Comparison of ENCODE assay signal across 17 cellular contexts in genomic region chr1:10973956-10974881, GRCh38. TPM values are rescaled to one million over a fixed set of nuclear protein-coding genes. Genes with fewer than 3 reads are reported as not detected.
DNase-seq lines count a peak whose midpoint lies in the region; ATAC-seq and TF ChIP-seq lines count a peak whose summit lies in the region.
"Had no signal": no experiment of that assay in that cellular context is flagged by ENCODE, and none has a peak within 500 bp of the region (broad histone marks: within the 10 kb centered on the region; RNA-seq: fewer than 3 reads in every experiment).

No MANE protein-coding gene starts in this region.

- no peak overlapping the region for H3K4me3 Mint-ChIP-seq in MCF 10A (ENCODE audit: unreplicated experiment)
- H3K4me3 Mint-ChIP-seq in neural progenitor cell, result peak overlapping the region; percentile 33
- no peak overlapping the region for H3K4me3 Mint-ChIP-seq in activated T-helper 2 cell treated with anti-CD3 and anti-CD28 coated beads, Interferon-gamma antibody, Interleukin-2, Interleukin-4, amounts not matched to agents 10 μg/mL and 5 μg/mL and 100 μg/mL, durations not matched to agents 14 hours and 24 hours and 36 hours (ENCODE audit: low read depth)
- H3K4me3 Mint-ChIP-seq: CD4-positive, CD25-positive, alpha-beta regulatory T cell had no signal

- intact Hi-C loops in breast epithelium (cut with DNase I; ENCODE audit: low total_unique reads), result no loop called here
- intact Hi-C loops in MCF 10A (cut with micrococcal nuclease), result no loop called here
- intact Hi-C loops in upper lobe of right lung (cut with DNase I), result no loop called here
- intact Hi-C loops in activated T-helper 2 cell treated with anti-CD3 and anti-CD28 coated beads, Interferon-gamma antibody, Interleukin-2, Interleukin-4, amounts not matched to agents 10 μg/mL and 5 μg/mL and 100 μg/mL, durations not matched to agents 14 hours and 24 hours and 36 hours (cut with micrococcal nuclease), result no loop called here

- peaks cover 0 to 4% of the 10 kb centered on the region in 2 donors for H3K4me1 ChIP-seq in breast epithelium
- H3K4me1 ChIP-seq in SJCRH30, result peaks cover 25% of the 10 kb centered on the region
- H3K4me1 ChIP-seq in neural progenitor cell, result peaks cover 32% of the 10 kb centered on the region
- H3K4me1 ChIP-seq in upper lobe of right lung, result no peaks in the 10 kb centered on the region

- H3K9me3 ChIP-seq in breast epithelium, result no peaks in the 10 kb centered on the region
- no peaks in the 10 kb centered on the region for H3K9me3 ChIP-seq in SJCRH30 (replicated peaks)
- no peaks in the 10 kb centered on the region for H3K9me3 ChIP-seq in neural progenitor cell (ENCODE audit: low read depth)
- no peaks in the 10 kb centered on the region for H3K9me3 ChIP-seq in upper lobe of right lung

- peak overlapping the region; percentile 48 to 67 for H3K27ac ChIP-seq in breast epithelium
- H3K27ac ChIP-seq in SJCRH30, result peak overlapping the region; percentile 47
- H3K27ac ChIP-seq in neural progenitor cell, result no peak overlapping the region
- H3K27ac ChIP-seq in upper lobe of right lung, result no peak overlapping the region
- H3K27ac ChIP-seq: 22Rv1 had no signal

- H3K79me2 ChIP-seq in neural progenitor cell (ENCODE audit: low read depth), result no peaks in the 10 kb centered on the region

- H3K27ac Mint-ChIP-seq in MCF 10A (ENCODE audit: low read depth, unreplicated experiment), result no peak overlapping the region
- H3K27ac Mint-ChIP-seq in neural progenitor cell, result no peak overlapping the region
- no peak overlapping the region for H3K27ac Mint-ChIP-seq in activated T-helper 2 cell treated with anti-CD3 and anti-CD28 coated beads, Interferon-gamma antibody, Interleukin-2, Interleukin-4, amounts not matched to agents 10 μg/mL and 5 μg/mL and 100 μg/mL, durations not matched to agents 14 hours and 24 hours and 36 hours

- peak; percentile 8 for ATAC-seq in upper lobe of right lung

- peak overlapping the region; percentile 40 for H3K4me2 ChIP-seq in neural progenitor cell

- no peaks in the 10 kb centered on the region for H3K9me3 Mint-ChIP-seq in MCF 10A (ENCODE audit: unreplicated experiment)
- no peaks in the 10 kb centered on the region for H3K9me3 Mint-ChIP-seq in neural progenitor cell
- no peaks in the 10 kb centered on the region for H3K9me3 Mint-ChIP-seq in activated T-helper 2 cell treated with anti-CD3 and anti-CD28 coated beads, Interferon-gamma antibody, Interleukin-2, Interleukin-4, amounts not matched to agents 10 μg/mL and 5 μg/mL and 100 μg/mL, durations not matched to agents 14 hours and 24 hours and 36 hours

- no peak overlapping the region for H3K9ac ChIP-seq in neural progenitor cell

- peak overlapping the region; percentile 91 for H2AFZ ChIP-seq in neural progenitor cell (replicated peaks)

- TF ChIP-seq POLR2A in breast epithelium (IDR thresholded peaks at IDR 0.05), result no peak

- POLR2A ChIA-PET in MCF 10A (lab: Yijun Ruan, JAX), result interaction anchor here (0.7 to 1.0 kb wide), 2 partner anchors 38 to 41 kb away, joined by 3 read pairs; partner anchors contain the start of gene TARDBP

- no peaks in the 10 kb centered on the region for H4K20me1 ChIP-seq in neural progenitor cell (ENCODE audit: low read depth)

- CTCF ChIA-PET in MCF 10A (lab: Yijun Ruan, JAX), result interaction anchor here (0.6 to 0.8 kb wide), 4 partner anchors 10 to 1769 kb away, joined by 3 to 6 read pairs (median 4); no protein-coding TSS in a partner anchor

- DNase-seq in breast epithelium (ENCODE audit: low spot score in 2 of 2) (peak in 1 of 2 donors; percentile 59), MCF 10A (ENCODE audit: unreplicated experiment) (no peak), SJCRH30 (peak; percentile 59 to 73), neural progenitor cell (ENCODE audit: low spot score) (no peak), upper lobe of right lung (no peak)
- no peak for DNase-seq in NK-92 treated with Interleukin-12 subunit alpha and Interleukin-12 subunit beta, amount 100 ng/mL, for 24 hours (lab: John Stamatoyannopoulos, UW)
- no peak for DNase-seq in activated T-helper 2 cell treated with anti-CD3 and anti-CD28 coated beads, Interferon-gamma antibody, Interleukin-2, Interleukin-4, amounts not matched to agents 10 μg/mL and 5 μg/mL and 100 μg/mL, durations not matched to agents 14 hours and 24 hours and 36 hours (ENCODE audit: low spot score)
- no peak for DNase-seq in stimulated activated naive CD4-positive, alpha-beta T cell (lab: John Stamatoyannopoulos, UW)
- DNase-seq: CD4-positive, CD25-positive, alpha-beta regulatory T cell; COR-L47; DMS 273 treated with DMSO at 0.1 percent for 48 hours; NCI-H1105; NCI-H2081 treated with DMSO at 0.1 percent for 48 hours; NCI-H446 treated with DMSO at 0.1 percent for 48 hours; NCI-H69; OCI-M1 had no signal

- no peak for TF ChIP-seq CTCF in breast epithelium (IDR thresholded peaks at IDR 0.05)
- TF ChIP-seq CTCF in MCF 10A (IDR thresholded peaks at IDR 0.05; ENCODE audit: unreplicated experiment), result no peak
- TF ChIP-seq CTCF in neural progenitor cell (IDR thresholded peaks at IDR 0.05), result no peak
- TF ChIP-seq CTCF in upper lobe of right lung (IDR thresholded peaks at IDR 0.05), result no peak

- H3K27me3 ChIP-seq in breast epithelium, result no peaks in the 10 kb centered on the region
- no peaks in the 10 kb centered on the region for H3K27me3 ChIP-seq in SJCRH30
- H3K27me3 ChIP-seq in neural progenitor cell, result no peaks in the 10 kb centered on the region
- H3K27me3 ChIP-seq in upper lobe of right lung, result no peaks in the 10 kb centered on the region

- H3K36me3 ChIP-seq in breast epithelium, result no peaks in the 10 kb centered on the region
- H3K36me3 ChIP-seq in SJCRH30, result no peaks in the 10 kb centered on the region
- no peaks in the 10 kb centered on the region for H3K36me3 ChIP-seq in neural progenitor cell
- H3K36me3 ChIP-seq in upper lobe of right lung, result no peaks in the 10 kb centered on the region

- H3K36me3 Mint-ChIP-seq in MCF 10A (ENCODE audit: insufficient read depth, unreplicated experiment) (no peaks in the 10 kb centered on the region), neural progenitor cell (peaks cover 3% of the 10 kb centered on the region)
- no peaks in the 10 kb centered on the region for H3K36me3 Mint-ChIP-seq in activated T-helper 2 cell treated with anti-CD3 and anti-CD28 coated beads, Interferon-gamma antibody, Interleukin-2, Interleukin-4, amounts not matched to agents 10 μg/mL and 5 μg/mL and 100 μg/mL, durations not matched to agents 14 hours and 24 hours and 36 hours (ENCODE audit: low read depth)
- H3K36me3 Mint-ChIP-seq: CD4-positive, CD25-positive, alpha-beta regulatory T cell had no signal

- peak overlapping the region in 1 of 3 donors; percentile 8 for H3K4me3 ChIP-seq in breast epithelium
- no peak overlapping the region for H3K4me3 ChIP-seq in SJCRH30
- H3K4me3 ChIP-seq in neural progenitor cell, result no peak overlapping the region
- H3K4me3 ChIP-seq in upper lobe of right lung, result no peak overlapping the region

- H3F3A ChIP-seq in neural progenitor cell (ENCODE audit: low read depth), result peaks cover 16% of the 10 kb centered on the region

- no TSS peak for BruUV-seq in MCF 10A (replicated peaks; lab: Mats Ljungman, UMichigan)

- H3K27me3 Mint-ChIP-seq in MCF 10A (ENCODE audit: insufficient read depth, unreplicated experiment), result no peaks in the 10 kb centered on the region
- peaks cover 14% of the 10 kb centered on the region for H3K27me3 Mint-ChIP-seq in neural progenitor cell (ENCODE audit: insufficient read depth, low read depth)
- peaks cover 14% of the 10 kb centered on the region for H3K27me3 Mint-ChIP-seq in activated T-helper 2 cell treated with anti-CD3 and anti-CD28 coated beads, Interferon-gamma antibody, Interleukin-2, Interleukin-4, amounts not matched to agents 10 μg/mL and 5 μg/mL and 100 μg/mL, durations not matched to agents 14 hours and 24 hours and 36 hours (ENCODE audit: low read depth)

- peaks cover 14% of the 10 kb centered on the region for H3K4me1 Mint-ChIP-seq in MCF 10A (ENCODE audit: insufficient read depth, unreplicated experiment)
- peaks cover 35% of the 10 kb centered on the region for H3K4me1 Mint-ChIP-seq in neural progenitor cell
- H3K4me1 Mint-ChIP-seq in activated T-helper 2 cell treated with anti-CD3 and anti-CD28 coated beads, Interferon-gamma antibody, Interleukin-2, Interleukin-4, amounts not matched to agents 10 μg/mL and 5 μg/mL and 100 μg/mL, durations not matched to agents 14 hours and 24 hours and 36 hours (ENCODE audit: low read depth), result no peaks in the 10 kb centered on the region

RNA-seq across cellular contexts. Expression of gene TARDBP, which starts 38.2 kb away (rescaled TPM):
- total RNA-seq in breast epithelium (100 to 1,000 TPM; 113 to 165 (median 142) TPM), MCF 10A (2022) (144 and 172 TPM in 2 replicates), neural progenitor cell (ENCODE audit: low replicate concordance) (170 and 202 TPM in 2 replicates), upper lobe of right lung (112 TPM)
- 91.3 and 103 TPM in 2 replicates for total RNA-seq in SJCRH30 (2014; rRNA removed; shearing (Covaris generic))
- total RNA-seq in activated T-helper 2 cell treated with anti-CD3 and anti-CD28 coated beads, Interferon-gamma antibody, Interleukin-2, Interleukin-4, amounts not matched to agents 10 μg/mL and 5 μg/mL and 100 μg/mL, durations not matched to agents 14 hours and 24 hours and 36 hours, result 190 and 202 TPM in 2 replicates

Comparison
In these comparisons a context has a peak if more than half of its experiments do, and no peak if none do; other contexts are left out.
1. DNase-seq: peak in SJCRH30 (2 of 2); none in MCF 10A (single experiment), neural progenitor cell (single experiment), upper lobe of right lung (single experiment), NK-92 treated with Interleukin-12 subunit alpha and Interleukin-12 subunit beta, amount 100 ng/mL, for 24 hours (single experiment), activated T-helper 2 cell treated with anti-CD3 and anti-CD28 coated beads, Interferon-gamma antibody, Interleukin-2, Interleukin-4, amounts not matched to agents 10 μg/mL and 5 μg/mL and 100 μg/mL, durations not matched to agents 14 hours and 24 hours and 36 hours (single experiment) and stimulated activated naive CD4-positive, alpha-beta T cell (0 of 6).
2. H3K27ac ChIP-seq: peak in breast epithelium (2 of 2) and SJCRH30 (single experiment); none in neural progenitor cell (single experiment) and upper lobe of right lung (single experiment).